Comparison of ENCODE assay signal across 31 cellular contexts in the genomic region with DNA sequence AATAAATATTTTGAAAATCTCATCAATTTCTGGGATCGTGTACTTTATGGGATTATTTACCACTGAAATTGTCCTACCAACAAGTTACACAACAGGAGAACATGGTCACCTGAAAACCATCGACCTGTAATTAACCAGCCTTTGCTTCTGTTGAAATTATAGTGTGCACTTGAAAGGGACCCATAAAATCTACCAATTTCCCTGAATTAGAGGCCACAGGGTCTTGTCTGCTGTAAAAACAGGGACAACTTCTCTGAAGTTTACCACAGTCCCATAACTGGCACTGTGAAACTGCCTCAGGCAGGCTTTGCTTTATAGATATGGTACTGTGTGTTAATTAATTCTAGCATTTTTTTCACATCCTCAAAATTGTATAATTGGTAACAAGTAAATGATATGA.
A peak's percentile ranks its signal among the peaks of the same experiment; 100 is the strongest.
DNase-seq lines count a peak whose midpoint lies in the region; TF ChIP-seq lines count a peak whose summit lies in the region.
"Had no signal": no experiment of that assay in that cellular context is flagged by ENCODE, and none has a peak within 500 bp of the region (broad histone marks: within the 10 kb centered on the region; RNA-seq: fewer than 3 reads in every experiment).

No MANE protein-coding gene starts in this region.

- no peaks in the 10 kb centered on the region for H3K36me3 ChIP-seq in HEK293 (ENCODE audit: control insufficient read depth in 2 of 2, insufficient read depth in 1 of 2, low read length in 2 of 2)
- H3K36me3 ChIP-seq: BE2C; BLaER1; BLaER1 treated with 17β-estradiol and CSF1 and Interleukin-3, amounts not matched to agents 10 nM and 100 nM had no signal

- DNase-seq in NCI-H69 (lab: John Stamatoyannopoulos, UW), result peak; percentile 76
- DNase-seq in foreskin melanocyte, result peak; percentile 11
- DNase-seq in cerebellar nuclear complex (lab: John Stamatoyannopoulos, UW), result no peak
- DNase-seq in activated gamma-delta T cell (lab: John Stamatoyannopoulos, UW), result no peak
- DNase-seq in posterior cingulate gyrus, result no peak
- DNase-seq: 8988T; ACHN; AML-193; BE2C; C1 segment of cervical spinal cord; Caco-2; Calu3; CD4-positive, alpha-beta memory T cell; CD4-positive, alpha-beta T cell; CD4-positive, CD25-positive, alpha-beta regulatory T cell; CD8-positive, alpha-beta memory T cell; CD8-positive, alpha-beta T cell; COR-L47; DMS 273 treated with DMSO at 0.1 percent for 48 hours; DMS153; DMS53; DMS79; DMS79 treated with DMSO at 0.1 percent for 48 hours; DND-41; EL had no signal

- H3K4me3 ChIP-seq in HEK293 (ENCODE audit: low read depth, low read length), result no peak overlapping the region
- H3K4me3 ChIP-seq: A549; BLaER1; BLaER1 treated with 17β-estradiol and CSF1 and Interleukin-3, amounts not matched to agents 10 nM and 100 nM had no signal

- H3K4me1 ChIP-seq in HEK293 (ENCODE audit: control insufficient read depth, insufficient read depth, low read length), result no peaks in the 10 kb centered on the region
- H3K4me1 ChIP-seq: A549; BE2C; BLaER1; BLaER1 treated with 17β-estradiol and CSF1 and Interleukin-3, amounts not matched to agents 10 nM and 100 nM had no signal

- TF ChIP-seq CTCF in HEK293 (tag by site-specific recombination; IDR thresholded peaks at IDR 0.05), result no peak

- intact Hi-C loops in posterior cingulate gyrus (cut with DNase I), result no loop called here

- H3K9me3 ChIP-seq in HEK293 (ENCODE audit: control insufficient read depth, insufficient read depth, low read depth, low read length), result no peaks in the 10 kb centered on the region
- H3K9me3 ChIP-seq: A549; BE2C; BLaER1; BLaER1 treated with 17β-estradiol and CSF1 and Interleukin-3, amounts not matched to agents 10 nM and 100 nM; Caco-2 had no signal

- CTCF ChIA-PET in HEK293 (lab: Yijun Ruan, JAX), result no interaction called here

- H3K27ac ChIP-seq in HEK293 (ENCODE audit: extremely low read depth, low read depth, low read length), result no peak overlapping the region
- H3K27ac ChIP-seq: 22Rv1; A549; BLaER1; BLaER1 treated with 17β-estradiol and CSF1 and Interleukin-3, amounts not matched to agents 10 nM and 100 nM; C4-2B had no signal

- POLR2A ChIA-PET in HEK293 (lab: Yijun Ruan, JAX), result no interaction called here

TF ChIP-seq in HEK293, 187 proteins besides CTCF, POLR2A, EP300 and RAD21:
- TF ChIP-seq RBAK (tag by site-specific recombination; IDR thresholded peaks at IDR 0.05) (no peak), ZNF677 (tag by site-specific recombination; IDR thresholded peaks at IDR 0.05) (no peak), ZNF843 (tag by site-specific recombination; IDR thresholded peaks at IDR 0.05) (no peak), ZNF610 (tag by site-specific recombination; IDR thresholded peaks at IDR 0.05; ENCODE audit: borderline replicate concordance) (no peak), ZNF155 (tag by site-specific recombination; IDR thresholded peaks at IDR 0.05) (no peak), KLF1 (tag by site-specific recombination; IDR thresholded peaks at IDR 0.05) (no peak), ZNF658 (tag by site-specific recombination; IDR thresholded peaks at IDR 0.05) (no peak), ZNF37A (tag by site-specific recombination; IDR thresholded peaks at IDR 0.05) (no peak), ZNF701 (tag by site-specific recombination; IDR thresholded peaks at IDR 0.05) (no peak), SP7 (tag by site-specific recombination; IDR thresholded peaks at IDR 0.05) (peak; percentile 94), REPIN1 (tag by site-specific recombination; IDR thresholded peaks at IDR 0.05; ENCODE audit: low read depth) (no peak), FEZF1 (tag by site-specific recombination; IDR thresholded peaks at IDR 0.05) (no peak; the same call in 1 of the 2 replicates), ZNF140 (tag by site-specific recombination; IDR thresholded peaks at IDR 0.05) (no peak), ZNF785 (tag by site-specific recombination; IDR thresholded peaks at IDR 0.05) (no peak)
- TF ChIP-seq, protein P1, sequence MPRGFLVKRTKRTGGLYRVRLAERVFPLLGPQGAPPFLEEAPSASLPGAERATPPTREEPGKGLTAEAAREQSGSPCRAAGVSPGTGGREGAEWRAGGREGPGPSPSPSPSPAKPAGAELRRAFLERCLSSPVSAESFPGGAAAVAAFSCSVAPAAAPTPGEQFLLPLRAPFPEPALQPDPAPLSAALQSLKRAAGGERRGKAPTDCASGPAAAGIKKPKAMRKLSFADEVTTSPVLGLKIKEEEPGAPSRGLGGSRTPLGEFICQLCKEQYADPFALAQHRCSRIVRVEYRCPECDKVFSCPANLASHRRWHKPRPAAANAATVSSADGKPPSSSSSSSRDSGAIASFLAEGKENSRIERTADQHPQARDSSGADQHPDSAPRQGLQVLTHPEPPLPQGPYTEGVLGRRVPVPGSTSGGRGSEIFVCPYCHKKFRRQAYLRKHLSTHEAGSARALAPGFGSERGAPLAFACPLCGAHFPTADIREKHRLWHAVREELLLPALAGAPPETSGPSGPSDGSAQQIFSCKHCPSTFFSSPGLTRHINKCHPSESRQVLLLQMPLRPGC (tag by site-specific recombination; IDR thresholded peaks at IDR 0.05), result no peak
- TF ChIP-seq, protein P2, sequence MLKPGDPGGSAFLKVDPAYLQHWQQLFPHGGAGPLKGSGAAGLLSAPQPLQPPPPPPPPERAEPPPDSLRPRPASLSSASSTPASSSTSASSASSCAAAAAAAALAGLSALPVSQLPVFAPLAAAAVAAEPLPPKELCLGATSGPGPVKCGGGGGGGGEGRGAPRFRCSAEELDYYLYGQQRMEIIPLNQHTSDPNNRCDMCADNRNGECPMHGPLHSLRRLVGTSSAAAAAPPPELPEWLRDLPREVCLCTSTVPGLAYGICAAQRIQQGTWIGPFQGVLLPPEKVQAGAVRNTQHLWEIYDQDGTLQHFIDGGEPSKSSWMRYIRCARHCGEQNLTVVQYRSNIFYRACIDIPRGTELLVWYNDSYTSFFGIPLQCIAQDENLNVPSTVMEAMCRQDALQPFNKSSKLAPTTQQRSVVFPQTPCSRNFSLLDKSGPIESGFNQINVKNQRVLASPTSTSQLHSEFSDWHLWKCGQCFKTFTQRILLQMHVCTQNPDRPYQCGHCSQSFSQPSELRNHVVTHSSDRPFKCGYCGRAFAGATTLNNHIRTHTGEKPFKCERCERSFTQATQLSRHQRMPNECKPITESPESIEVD (tag by site-specific recombination; IDR thresholded peaks at IDR 0.05), result 0 out of 2 replicates have a peak, but pooled peaks have one; percentile 20
- TF ChIP-seq, protein P3, sequence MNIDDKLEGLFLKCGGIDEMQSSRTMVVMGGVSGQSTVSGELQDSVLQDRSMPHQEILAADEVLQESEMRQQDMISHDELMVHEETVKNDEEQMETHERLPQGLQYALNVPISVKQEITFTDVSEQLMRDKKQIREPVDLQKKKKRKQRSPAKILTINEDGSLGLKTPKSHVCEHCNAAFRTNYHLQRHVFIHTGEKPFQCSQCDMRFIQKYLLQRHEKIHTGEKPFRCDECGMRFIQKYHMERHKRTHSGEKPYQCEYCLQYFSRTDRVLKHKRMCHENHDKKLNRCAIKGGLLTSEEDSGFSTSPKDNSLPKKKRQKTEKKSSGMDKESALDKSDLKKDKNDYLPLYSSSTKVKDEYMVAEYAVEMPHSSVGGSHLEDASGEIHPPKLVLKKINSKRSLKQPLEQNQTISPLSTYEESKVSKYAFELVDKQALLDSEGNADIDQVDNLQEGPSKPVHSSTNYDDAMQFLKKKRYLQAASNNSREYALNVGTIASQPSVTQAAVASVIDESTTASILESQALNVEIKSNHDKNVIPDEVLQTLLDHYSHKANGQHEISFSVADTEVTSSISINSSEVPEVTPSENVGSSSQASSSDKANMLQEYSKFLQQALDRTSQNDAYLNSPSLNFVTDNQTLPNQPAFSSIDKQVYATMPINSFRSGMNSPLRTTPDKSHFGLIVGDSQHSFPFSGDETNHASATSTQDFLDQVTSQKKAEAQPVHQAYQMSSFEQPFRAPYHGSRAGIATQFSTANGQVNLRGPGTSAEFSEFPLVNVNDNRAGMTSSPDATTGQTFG (tag by site-specific recombination; IDR thresholded peaks at IDR 0.05; ENCODE audit: borderline replicate concordance), result no peak
- TF ChIP-seq, protein P4, sequence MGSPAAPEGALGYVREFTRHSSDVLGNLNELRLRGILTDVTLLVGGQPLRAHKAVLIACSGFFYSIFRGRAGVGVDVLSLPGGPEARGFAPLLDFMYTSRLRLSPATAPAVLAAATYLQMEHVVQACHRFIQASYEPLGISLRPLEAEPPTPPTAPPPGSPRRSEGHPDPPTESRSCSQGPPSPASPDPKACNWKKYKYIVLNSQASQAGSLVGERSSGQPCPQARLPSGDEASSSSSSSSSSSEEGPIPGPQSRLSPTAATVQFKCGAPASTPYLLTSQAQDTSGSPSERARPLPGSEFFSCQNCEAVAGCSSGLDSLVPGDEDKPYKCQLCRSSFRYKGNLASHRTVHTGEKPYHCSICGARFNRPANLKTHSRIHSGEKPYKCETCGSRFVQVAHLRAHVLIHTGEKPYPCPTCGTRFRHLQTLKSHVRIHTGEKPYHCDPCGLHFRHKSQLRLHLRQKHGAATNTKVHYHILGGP (tag by site-specific recombination; IDR thresholded peaks at IDR 0.05), result no peak

Comparison
In these comparisons a context has a peak if more than half of its experiments do, and no peak if none do; other contexts are left out.
1. DNase-seq: peak in NCI-H69 (single experiment) and foreskin melanocyte (single experiment); none in cerebellar nuclear complex (0 of 2), activated gamma-delta T cell (single experiment) and posterior cingulate gyrus (0 of 10).